ENCODE assay signal across 8 cellular contexts in genomic region chr10:72693599-72693915, GRCh38. TPM values are rescaled to one million over a fixed set of nuclear protein-coding genes. Genes with fewer than 3 reads are reported as not detected.
DNase-seq lines count a peak whose midpoint lies in the region; ATAC-seq, FAIRE-seq and TF ChIP-seq lines count a peak whose summit lies in the region.

No MANE protein-coding gene starts in this region.

- H3K36me3 ChIP-seq in ACC112 (ENCODE audit: insufficient read depth, low read length) (no peaks in the 10 kb centered on the region), HUES48 (ENCODE audit: control insufficient read depth, insufficient read depth, low read length) (no peaks in the 10 kb centered on the region), K562 (ENCODE audit: control insufficient read depth, insufficient read depth, low read length) (no peaks in the 10 kb centered on the region)

- ATAC-seq in K562 = no peak
- no peak for ATAC-seq in HG03460 (IDR thresholded peaks at IDR 0.05; ENCODE audit: unreplicated experiment)

- TF ChIP-seq POLR2A in K562 (conservative IDR thresholded peaks at IDR 0.05) = no peak

- H3K9me3 ChIP-seq in HUES48 (ENCODE audit: control insufficient read depth, insufficient read depth, low read length) (no peaks in the 10 kb centered on the region), K562 (replicated peaks; ENCODE audit: control insufficient read depth, insufficient read depth, low read depth, low read length) (no peaks in the 10 kb centered on the region)

- POLR2A ChIA-PET in K562 (lab: Yijun Ruan, JAX) = interaction anchor here (0.8 to 2.0 kb wide), 12 partner anchors 10 to 109 kb away, joined by 3 to 8 read pairs (median 5); partner anchors contain the start of gene MICU1

- H3K4me1 ChIP-seq in ACC112 (ENCODE audit: control insufficient read depth, insufficient read depth, low read length, unreplicated experiment) (peaks cover 36% of the 10 kb centered on the region), HUES48 (ENCODE audit: control insufficient read depth, insufficient read depth, low read length) (peaks cover 24% of the 10 kb centered on the region), K562 (replicated peaks in 1 of 2; ENCODE audit: control insufficient read depth in 2 of 2, insufficient read depth in 2 of 2, low read length in 2 of 2) (peaks cover 18 to 32% of the 10 kb centered on the region in 2 experiments; a peak in 4 of 5 replicates)

- no TSS peak for BruUV-seq in K562 (replicated peaks; lab: Mats Ljungman, UMichigan)

- TF ChIP-seq CTCF in K562 (IDR thresholded peaks at IDR 0.05 in 2 of 3, conservative IDR thresholded peaks at IDR 0.05 in 1 of 3; ENCODE audit: insufficient read depth in 2 of 3, low read depth in 1 of 3, low read length in 3 of 3) (no peak), mesothelial cell of epicardium (IDR thresholded peaks at IDR 0.05; ENCODE audit: unreplicated experiment) (no peak)

- TF ChIP-seq RAD21 in K562 (CRISPR knock-in tag; conservative IDR thresholded peaks at IDR 0.05 in 1 of 2, IDR thresholded peaks at IDR 0.05 in 1 of 2) = no peak

- peak overlapping the region; percentile 89 for H3K4me2 ChIP-seq in K562 (ENCODE audit: insufficient read depth, low read length)

- CTCF ChIA-PET in K562 (lab: Yijun Ruan, JAX; ENCODE audit: low intra/inter-chr PET ratio) = interaction anchor here (1.3 kb wide), 1 partner anchor 140 kb away, joined by 6 read pairs; no protein-coding TSS in a partner anchor

- H3K4me3 Mint-ChIP-seq in mesothelial cell of epicardium = peak overlapping the region; percentile 89

- DNase-seq in K562 (ENCODE audit: extremely low read depth in 1 of 4, low spot score in 3 of 4) (peak in 1 of 4 experiments; percentile 7), mesothelial cell of epicardium (ENCODE audit: low spot score in 2 of 2, unreplicated experiment in 2 of 2) (no peak), UCSD-AML1 (lab: John Stamatoyannopoulos, UW; ENCODE audit: unreplicated experiment) (no peak)
- no peak for DNase-seq in stimulated activated CD4-positive, alpha-beta T cell treated with anti-CD3 and anti-CD28 coated beads, Interleukin-2, amount 100 ng/mL, for 24 hours
- DNase-seq in effector CD8-positive, alpha-beta T cell (lab: John Stamatoyannopoulos, UW) = no peak

- peaks cover 55% of the 10 kb centered on the region for H3K79me2 ChIP-seq in ACC112 (ENCODE audit: control insufficient read depth, insufficient read depth, low read length, unreplicated experiment)
- peaks cover 48% of the 10 kb centered on the region for H3K79me2 ChIP-seq in K562 (ENCODE audit: control insufficient read depth, insufficient read depth, low read length)

- no peak overlapping the region for H3K27ac Mint-ChIP-seq in mesothelial cell of epicardium

- intact Hi-C loops in K562 (cut with micrococcal nuclease) = loop anchor here (5.0 to 10.0 kb wide), 4 partner anchors 66 to 371 kb away; partner anchors contain the start of gene MICU1

- H3K36me3 Mint-ChIP-seq in mesothelial cell of epicardium = no peaks in the 10 kb centered on the region

- H3K27ac ChIP-seq in ACC112 (ENCODE audit: low read depth, low read length) = no peak overlapping the region
- H3K27ac ChIP-seq in HUES48 (ENCODE audit: low read depth, low read length) = no peak overlapping the region
- H3K27ac ChIP-seq in K562 (ENCODE audit: extremely low read depth, low read depth, low read length) = no peak overlapping the region

- WGBS in K562 (ENCODE audit: insufficient coverage, low coverage, missing lambda C conversion rate) = 61% methylated on average over 2 of the region's 2 CpGs

- H3K4me3 ChIP-seq in ACC112 (ENCODE audit: low read depth, low read length) (peak overlapping the region; percentile 87), HUES48 (ENCODE audit: low read depth, low read length) (peak overlapping the region; percentile 95), K562 (peak overlapping the region; percentile 71)

- no peak for TF ChIP-seq EP300 in K562 (IDR thresholded peaks at IDR 0.05; ENCODE audit: low read length)

- peaks cover 29% of the 10 kb centered on the region for H3K4me1 Mint-ChIP-seq in mesothelial cell of epicardium

- no peaks in the 10 kb centered on the region for H3K9me1 ChIP-seq in K562 (ENCODE audit: control insufficient read depth, insufficient read depth, low read length)

- peaks cover 7% of the 10 kb centered on the region for H4K20me1 ChIP-seq in K562 (replicated peaks; ENCODE audit: control insufficient read depth, insufficient read depth, low read length)

- in situ Hi-C loops in K562 (cut with MboI) = no loop called here

- H3K9ac ChIP-seq in HUES48 (ENCODE audit: low read depth, low read length) (no peak overlapping the region), K562 (ENCODE audit: insufficient read depth in 1 of 2, low read depth in 2 of 2, low read length in 2 of 2) (no peak overlapping the region)

- H3K9me3 Mint-ChIP-seq in mesothelial cell of epicardium = no peaks in the 10 kb centered on the region

- H2AFZ ChIP-seq in ACC112 (ENCODE audit: low read length, unreplicated experiment) (no peak overlapping the region), K562 (ENCODE audit: low read depth, low read length) (no peak overlapping the region)

- no peaks in the 10 kb centered on the region for H3K27me3 Mint-ChIP-seq in mesothelial cell of epicardium (ENCODE audit: low read depth)

- H3K27me3 ChIP-seq in ACC112 (ENCODE audit: insufficient read depth, low read length) = no peaks in the 10 kb centered on the region
- no peaks in the 10 kb centered on the region for H3K27me3 ChIP-seq in HUES48 (ENCODE audit: control insufficient read depth, insufficient read depth, low read length)
- H3K27me3 ChIP-seq in K562 (ENCODE audit: control insufficient read depth in 2 of 2, insufficient read depth in 2 of 2, low read length in 2 of 2) = no peaks in the 10 kb centered on the region

- FAIRE-seq in K562 (lab: Jason Lieb, UNC) = no peak

RNA-seq across cellular contexts. Expression of gene MCU, which starts 1.6 kb away (rescaled TPM):
- total RNA-seq in K562 (2011; cell fraction: chromatin; rRNA removed; ENCODE audit: low replicate concordance) = 30.9 and 44.2 TPM in 2 replicates
- total RNA-seq in K562 (2011; cell fraction: nucleolus; rRNA removed) = 20.8 and 26.5 TPM in 2 replicates
- total RNA-seq in K562 (2011; cell fraction: nucleoplasm; rRNA removed) = 30.3 and 33.3 TPM in 2 replicates
- total RNA-seq in K562 (2014; rRNA removed) (19.1 and 20.9 TPM in 2 replicates), K562 (2014; rRNA removed; fragmentation: Illumina TruSeq; extraction: Trizol) (20.3 and 21.2 TPM in 2 replicates), K562 (2015; rRNA removed; fragmentation: Illumina TruSeq; extraction: Trizol) (26.1 and 27.7 TPM in 2 replicates), K562 (2021) (21.3 and 23.7 TPM in 2 replicates), mesothelial cell of epicardium (44.6 to 51.4 TPM (median 50.0 TPM) in 3 replicates)
- polyA plus RNA-seq in K562 (2011; rRNA removed) (85.6 and 88.8 TPM in 2 replicates), K562 (2014; fragmentation: Illumina TruSeq; extraction: Trizol) (23.6 and 34.9 TPM in 2 replicates), K562 (2014; fragmentation: Nextera tagmentation; extraction: Ambion mirVana) (10 to 100 TPM in 1 of 2 experiments, 1 to 10 TPM in 1; 8.2 to 11.1 TPM), K562 (2014; rRNA removed) (25.6 and 26.3 TPM in 2 replicates)
- 25.8 and 40.7 TPM in 2 replicates for polyA plus RNA-seq in K562 (2011; cell fraction: cytosol; rRNA removed)
- polyA plus RNA-seq in K562 (2011; cell fraction: nucleus; rRNA removed) = 68.2 and 86.9 TPM in 2 replicates
- 19.0 and 22.2 TPM in 2 replicates for polyA plus RNA-seq in K562 (2012)
- polyA minus RNA-seq in K562 (2011; rRNA and poly(A)+ RNA removed) = 82.1 and 86.2 TPM in 2 replicates
- polyA minus RNA-seq in K562 (2011; cell fraction: cytosol; rRNA and poly(A)+ RNA removed) = 20.3 and 28.7 TPM in 2 replicates
- polyA minus RNA-seq in K562 (2011; cell fraction: nucleus; rRNA and poly(A)+ RNA removed) = 23.0 and 28.2 TPM in 2 replicates
